ENCODE assay signal across 17 cellular contexts in the genomic region with DNA sequence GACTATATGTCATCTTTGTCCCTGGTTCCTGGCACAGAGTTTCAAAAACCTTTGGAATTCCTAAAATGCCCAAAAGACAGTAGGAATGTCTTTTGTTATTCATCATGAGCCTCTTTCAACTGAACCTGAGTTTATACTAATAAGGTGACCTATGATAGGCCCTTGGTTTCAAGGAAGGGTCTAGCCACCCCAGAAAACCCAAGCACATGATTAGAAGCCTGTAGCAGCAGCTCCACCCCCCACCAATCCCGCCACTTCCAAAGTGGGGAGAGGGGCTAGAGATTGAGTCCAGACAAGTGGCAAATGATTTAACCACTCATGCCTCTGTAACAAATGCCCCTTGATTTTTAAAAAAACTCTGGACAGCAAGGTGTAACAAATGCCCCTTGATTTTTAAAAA. TPM values are rescaled to one million over a fixed set of nuclear protein-coding genes. Genes with fewer than 3 reads are reported as not detected.
A peak's percentile ranks its signal among the peaks of the same experiment; 100 is the strongest.
DNase-seq lines count a peak whose midpoint lies in the region; TF ChIP-seq lines count a peak whose summit lies in the region.
"Had no signal": no experiment of that assay in that cellular context is flagged by ENCODE, and none has a peak within 500 bp of the region (broad histone marks: within the 10 kb centered on the region; RNA-seq: fewer than 3 reads in every experiment).

No MANE protein-coding gene starts in this region.

- TF ChIP-seq POLR2A in sigmoid colon (IDR thresholded peaks at IDR 0.05): no peak

- H3F3A ChIP-seq in SK-N-SH (replicated peaks; ENCODE audit: insufficient read depth): no peaks in the 10 kb centered on the region

- H3K9me3 ChIP-seq in HUES6 (ENCODE audit: control insufficient read depth, insufficient read depth, low read depth, low read length) (no peaks in the 10 kb centered on the region), endodermal cell (ENCODE audit: control insufficient read depth, low read length) (no peaks in the 10 kb centered on the region), sigmoid colon (no peaks in the 10 kb centered on the region), SK-N-SH (no peaks in the 10 kb centered on the region)
- H3K9me3 ChIP-seq: BE2C had no signal

- POLR2A ChIA-PET in SK-N-SH (lab: Yijun Ruan, JAX): no interaction called here

- TF ChIP-seq EP300 in sigmoid colon (IDR thresholded peaks at IDR 0.05): no peak
- TF ChIP-seq EP300 in SK-N-SH (IDR thresholded peaks at IDR 0.05; ENCODE audit: borderline replicate concordance in 1 of 2, low read depth in 1 of 2, low read length in 1 of 2): no peak

- H4K20me1 ChIP-seq in SK-N-SH (ENCODE audit: insufficient read depth): no peaks in the 10 kb centered on the region

- no peaks in the 10 kb centered on the region for H3K9me3 Mint-ChIP-seq in endodermal cell
- H3K9me3 Mint-ChIP-seq: CD4-positive, alpha-beta memory T cell; IgD-negative memory B cell had no signal

- no peak for TF ChIP-seq CTCF in endodermal cell (conservative IDR thresholded peaks at IDR 0.05)
- no peak for TF ChIP-seq CTCF in sigmoid colon (IDR thresholded peaks at IDR 0.05)
- TF ChIP-seq CTCF in SK-N-SH (IDR thresholded peaks at IDR 0.05): no peak

- H3K9me2 ChIP-seq in SK-N-SH: no peaks in the 10 kb centered on the region

- DNase-seq in H7 (peak; percentile 65), endodermal cell (peak; percentile 44), sigmoid colon (peak; percentile 18), midbrain (lab: John Stamatoyannopoulos, UW) (no peak), SK-N-SH (no peak)
- DNase-seq in activated naive CD4-positive, alpha-beta T cell treated with Interleukin-2 at 50 U/mL for 16 hours: no peak
- DNase-seq: ACHN; BE2C; C1 segment of cervical spinal cord; Calu3; CD4-positive, alpha-beta memory T cell; DMS79 treated with DMSO at 0.1 percent for 48 hours; Karpas-422; KBM-7 had no signal

- no peak overlapping the region for H3K4me3 Mint-ChIP-seq in endodermal cell
- H3K4me3 Mint-ChIP-seq: CD4-positive, alpha-beta memory T cell; IgD-negative memory B cell had no signal

- H3K4me2 ChIP-seq in SK-N-SH: no peak overlapping the region

- H3K4me3 ChIP-seq in H7 (ENCODE audit: insufficient read depth, low read depth, low read length): no peak overlapping the region
- H3K4me3 ChIP-seq in HUES6 (ENCODE audit: low read depth, low read length): no peak overlapping the region
- H3K4me3 ChIP-seq in endodermal cell (ENCODE audit: low read length): no peak overlapping the region
- H3K4me3 ChIP-seq in sigmoid colon: no peak overlapping the region
- H3K4me3 ChIP-seq in SK-N-SH (ENCODE audit: low read depth in 2 of 2, low read length in 1 of 2): no peak overlapping the region
- H3K4me3 ChIP-seq: GM12878 had no signal

- CTCF ChIA-PET in SK-N-SH (lab: Yijun Ruan, JAX): interaction anchor here (1.6 kb wide), 1 partner anchor 57 kb away, joined by 4 read pairs; the partner anchor contains the start of gene ADD2

- TF ChIP-seq RAD21 in SK-N-SH (IDR thresholded peaks at IDR 0.05; ENCODE audit: low read length): no peak

- H3K4me1 ChIP-seq in HUES6 (ENCODE audit: control insufficient read depth, insufficient read depth, low read length) (peaks cover 41% of the 10 kb centered on the region), endodermal cell (ENCODE audit: control insufficient read depth, insufficient read depth, low read length) (peaks cover 14% of the 10 kb centered on the region), sigmoid colon (peaks cover 0 to 3% (median 0%) of the 10 kb centered on the region in 4 donors), SK-N-SH (ENCODE audit: control insufficient read depth in 1 of 2, insufficient read depth in 2 of 2, low read depth in 1 of 2, low read length in 1 of 2) (peaks cover 0 to 12% of the 10 kb centered on the region in 2 experiments; a peak in 1 of 4 replicates)
- H3K4me1 ChIP-seq: BE2C had no signal

- H2AFZ ChIP-seq in SK-N-SH (ENCODE audit: low read depth): no peak overlapping the region

- intact Hi-C loops in sigmoid colon (cut with DNase I): no loop called here

- peaks cover 19% of the 10 kb centered on the region for H3K4me1 Mint-ChIP-seq in endodermal cell
- H3K4me1 Mint-ChIP-seq: CD4-positive, alpha-beta memory T cell had no signal

- H3K27ac ChIP-seq in HUES6 (ENCODE audit: low read depth, low read length): 0 out of 2 replicates have a peak overlapping the region, but pooled peaks have one; percentile 2
- no peak overlapping the region for H3K27ac ChIP-seq in endodermal cell (ENCODE audit: low read depth, low read length)
- H3K27ac ChIP-seq in sigmoid colon: no peak overlapping the region
- H3K27ac ChIP-seq in SK-N-SH (ENCODE audit: low read depth in 2 of 2, low read length in 1 of 2): no peak overlapping the region

- H3K36me3 ChIP-seq in H7 (replicated peaks; ENCODE audit: control insufficient read depth, insufficient read depth, low read length) (peaks cover 10% of the 10 kb centered on the region), HUES6 (ENCODE audit: control insufficient read depth, insufficient read depth, low read length) (peaks cover 33% of the 10 kb centered on the region), endodermal cell (ENCODE audit: control insufficient read depth, insufficient read depth, low read length) (no peaks in the 10 kb centered on the region), sigmoid colon (no peaks in the 10 kb centered on the region), SK-N-SH (replicated peaks in 1 of 2; ENCODE audit: control insufficient read depth in 1 of 2, insufficient read depth in 2 of 2, low read length in 1 of 2) (no peaks in the 10 kb centered on the region)
- H3K36me3 ChIP-seq: BE2C had no signal

- no peaks in the 10 kb centered on the region for H3K79me2 ChIP-seq in SK-N-SH (ENCODE audit: insufficient read depth)

- H3K9ac ChIP-seq in HUES6 (ENCODE audit: low read length): no peak overlapping the region
- H3K9ac ChIP-seq in endodermal cell (ENCODE audit: extremely low read depth, low read length, poor library complexity, severe bottlenecking): no peak overlapping the region
- no peak overlapping the region for H3K9ac ChIP-seq in SK-N-SH

- no peaks in the 10 kb centered on the region for H3K27me3 ChIP-seq in H7 (ENCODE audit: control insufficient read depth, insufficient read depth, low read length)
- H3K27me3 ChIP-seq in HUES6 (ENCODE audit: control insufficient read depth, insufficient read depth, low read length): no peaks in the 10 kb centered on the region
- no peaks in the 10 kb centered on the region for H3K27me3 ChIP-seq in endodermal cell (ENCODE audit: control insufficient read depth, insufficient read depth, low read length, poor library complexity, severe bottlenecking)
- peaks cover 0 to 5% (median 0%) of the 10 kb centered on the region in 3 donors for H3K27me3 ChIP-seq in sigmoid colon
- no peaks in the 10 kb centered on the region for H3K27me3 ChIP-seq in SK-N-SH (ENCODE audit: insufficient read depth)
- H3K27me3 ChIP-seq: BE2C had no signal

- WGBS in endodermal cell (ENCODE audit: insufficient coverage in 1 of 2, insufficient read length in 1 of 2), 2 experiments: 95% methylated on average over 1 of the region's 1 CpG; no CpG with 5 or more reads in 1 of the 2 experiments
- WGBS in sigmoid colon, 2 donors: 85 to 92% methylated on average over 1 of the region's 1 CpG
- 63% methylated on average over 1 of the region's 1 CpG for WGBS in SK-N-SH (ENCODE audit: low lambda C conversion rate)

- H3K36me3 Mint-ChIP-seq in endodermal cell (ENCODE audit: low read depth): peaks cover 2% of the 10 kb centered on the region
- H3K36me3 Mint-ChIP-seq: CD4-positive, alpha-beta memory T cell had no signal

- H3K27me3 Mint-ChIP-seq in endodermal cell (ENCODE audit: insufficient read depth): no peaks in the 10 kb centered on the region
- H3K27me3 Mint-ChIP-seq: IgD-negative memory B cell had no signal

- H3K27ac Mint-ChIP-seq in endodermal cell: no peak overlapping the region
- H3K27ac Mint-ChIP-seq: CD4-positive, alpha-beta memory T cell had no signal

TF ChIP-seq in SK-N-SH, 30 proteins besides CTCF, POLR2A, EP300 and RAD21:
- TF ChIP-seq CHD2 (IDR thresholded peaks at IDR 0.05; ENCODE audit: low read length, partially characterized antibody) (no peak), TCF12 (IDR thresholded peaks at IDR 0.05) (no peak), ZBTB33 (IDR thresholded peaks at IDR 0.05; ENCODE audit: borderline replicate concordance, low read depth) (no peak)

RNA-seq across cellular contexts. Expression of gene ADD2, which starts 56.8 kb away (rescaled TPM):
- 63.9 and 79.4 TPM in 2 replicates for total RNA-seq in H7 (2014; rRNA removed; shearing (Covaris generic))
- total RNA-seq in endodermal cell (10 to 100 TPM; 14.8 to 53.0 TPM), sigmoid colon (1 to 10 TPM; 1.3 to 5.8 (median 3.9) TPM)
- 65.9 TPM for polyA plus RNA-seq in endodermal cell (2013, experiment 1 of 2)
- polyA plus RNA-seq in endodermal cell (2013, experiment 2 of 2): 55.3 TPM
- polyA plus RNA-seq in sigmoid colon (1 to 10 TPM in 1 of 3 donors, under 1 TPM in 1, not detected in 1; under 0.01 to 2.7 TPM), SK-N-SH (2012; rRNA removed) (0.30 and 0.50 TPM in 2 replicates)
- 0.31 and 0.79 TPM in 2 replicates for polyA plus RNA-seq in SK-N-SH (2012; cell fraction: cytosol; rRNA removed)
- 0.43 and 0.66 TPM in 2 replicates for polyA plus RNA-seq in SK-N-SH (2012; cell fraction: nucleus; rRNA removed)

Comparison
In these comparisons a context has a peak if more than half of its experiments do, and no peak if none do; other contexts are left out.
1. DNase-seq: peak in H7 (single experiment), endodermal cell (single experiment) and sigmoid colon (single experiment); none in midbrain (single experiment), SK-N-SH (single experiment) and activated naive CD4-positive, alpha-beta T cell treated with Interleukin-2 at 50 U/mL for 16 hours (single experiment).